In genomic region chr4:3699261-3699660, GRCh38 we compare ENCODE assay signal across 25 cellular contexts.
A peak's percentile ranks its signal among the peaks of the same experiment; 100 is the strongest.
DNase-seq lines count a peak whose midpoint lies in the region; ATAC-seq, FAIRE-seq and TF ChIP-seq lines count a peak whose summit lies in the region.
"Had no signal": no experiment of that assay in that cellular context is flagged by ENCODE, and none has a peak within 500 bp of the region (broad histone marks: within the 10 kb centered on the region; RNA-seq: fewer than 3 reads in every experiment).

No MANE protein-coding gene starts in this region.

- H2AK5ac ChIP-seq in H1 (ENCODE audit: low read depth, low read length), result no peak overlapping the region

- no peak overlapping the region for H2BK20ac ChIP-seq in H1 (ENCODE audit: low read length)

- H3K36me3 ChIP-seq in H1 (ENCODE audit: control insufficient read depth in 2 of 4, insufficient read depth in 4 of 4, low read length in 3 of 4) (no peaks in the 10 kb centered on the region), mucosa of descending colon (ENCODE audit: low read depth) (no peaks in the 10 kb centered on the region), aorta (ENCODE audit: control insufficient read depth in 1 of 2, insufficient read depth in 2 of 2, low read length in 1 of 2) (no peaks in the 10 kb centered on the region)

- no peak overlapping the region for H3K14ac ChIP-seq in H1 (ENCODE audit: insufficient read length)

- no peaks in the 10 kb centered on the region for H4K20me1 ChIP-seq in H1 (replicated peaks in 1 of 2; ENCODE audit: control insufficient read depth in 1 of 2, insufficient read depth in 2 of 2, low read length in 2 of 2)

- no peak for FAIRE-seq in H1 (lab: Jason Lieb, UNC)
- FAIRE-seq in urothelium cell line (lab: Jason Lieb, UNC), result no peak
- FAIRE-seq: GM12878, GM19239, H54, HTR-8/SVneo had no signal

- no peak for TF ChIP-seq RAD21 in H1 (IDR thresholded peaks at IDR 0.05 in 1 of 2, conservative IDR thresholded peaks at IDR 0.05 in 1 of 2; ENCODE audit: low read depth in 2 of 2, low read length in 2 of 2)

- H3K9me3 ChIP-seq in right cardiac atrium (ENCODE audit: control insufficient read depth, low read length) (peaks cover 2% of the 10 kb centered on the region), H1 (ENCODE audit: insufficient read depth in 2 of 2, low read depth in 1 of 2, low read length in 1 of 2) (peaks cover 0 to 3% of the 10 kb centered on the region in 2 experiments; a peak in 1 of 4 replicates), mucosa of descending colon (no peaks in the 10 kb centered on the region), aorta (ENCODE audit: control insufficient read depth, low read length) (peaks cover 10% of the 10 kb centered on the region)

- peak overlapping the region; percentile 39; the same call in 1 of the 2 replicates for H4K8ac ChIP-seq in H1 (ENCODE audit: extremely low read depth, insufficient read depth, low read length)

- no peak for TF ChIP-seq POLR2A in H1 (IDR thresholded peaks at IDR 0.05; ENCODE audit: control extremely low read depth in 1 of 2, low read depth in 2 of 2, low read length in 2 of 2)

- no peak overlapping the region for H2BK120ac ChIP-seq in H1 (replicated peaks; ENCODE audit: low read depth, low read length)

- no peaks in the 10 kb centered on the region for H3K23me2 ChIP-seq in H1 (ENCODE audit: low read depth, low read length)

- WGBS in right cardiac atrium, result 59% methylated on average over 6 of the region's 6 CpGs
- WGBS in H1 (ENCODE audit: extremely low coverage in 1 of 2, insufficient coverage in 1 of 2, insufficient read length in 1 of 2, insufficient replicate concordance in 2 of 2, low coverage in 1 of 2, low lambda C conversion rate in 2 of 2, missing lambda C conversion rate in 1 of 2), 2 experiments, result 87% methylated on average over 6 of the region's 6 CpGs; no CpG with 5 or more reads in 1 of the 2 experiments
- 80% methylated on average over 6 of the region's 6 CpGs for WGBS in aorta, 2 donors

- H3K4me3 ChIP-seq in right cardiac atrium (ENCODE audit: low read length) (no peak overlapping the region), H1 (ENCODE audit: extremely low read depth in 1 of 4, insufficient read depth in 2 of 4, low read depth in 3 of 4, low read length in 4 of 4) (no peak overlapping the region), mucosa of descending colon (no peak overlapping the region), aorta (ENCODE audit: low read length in 2 of 2) (no peak overlapping the region)
- H3K4me3 ChIP-seq: GM12878, GM23248 had no signal

- no peak overlapping the region for H4K5ac ChIP-seq in H1 (ENCODE audit: insufficient read length, low read depth, low read length)

- no peak overlapping the region for H3K23ac ChIP-seq in H1 (ENCODE audit: insufficient read length)

- H3K4me2 ChIP-seq in H1 (ENCODE audit: insufficient read depth in 1 of 2, low read depth in 2 of 2, low read length in 2 of 2), result no peak overlapping the region

- CTCF ChIA-PET in H1 (lab: Charles Lee; ENCODE audit: partially characterized antibody), result no interaction called here

- intact Hi-C loops in right cardiac atrium (cut with DNase I), result no loop called here
- intact Hi-C loops in cardiac septum (cut with DNase I), result no loop called here
- intact Hi-C loops in mucosa of descending colon (cut with DNase I, micrococcal nuclease), result no loop called here
- intact Hi-C loops in aorta (cut with DNase I), result no loop called here

- no peak overlapping the region for H2BK5ac ChIP-seq in H1 (ENCODE audit: low read depth, low read length)

- TF ChIP-seq CTCF in H1 (IDR thresholded peaks at IDR 0.05; ENCODE audit: control extremely low read depth in 1 of 3, insufficient read depth in 1 of 3, low read depth in 1 of 3, low read length in 3 of 3), result no peak
- no peak for TF ChIP-seq CTCF in mucosa of descending colon (IDR thresholded peaks at IDR 0.05)

- H3K4ac ChIP-seq in H1 (replicated peaks; ENCODE audit: insufficient read length, low read depth, low read length), result no peak overlapping the region

- ATAC-seq in right cardiac atrium, result no peak
- ATAC-seq in mucosa of descending colon, result no peak
- no peak for ATAC-seq in aorta (ENCODE audit: low FRiP score)
- ATAC-seq in GM19467 (IDR thresholded peaks at IDR 0.05; ENCODE audit: unreplicated experiment), result no peak
- ATAC-seq: GM12878, HCT116 had no signal

- H3K79me2 ChIP-seq in H1 (ENCODE audit: control insufficient read depth in 1 of 2, insufficient read depth in 2 of 2, low read length in 2 of 2), result no peaks in the 10 kb centered on the region

- H2AFZ ChIP-seq in H1 (ENCODE audit: low read length), result no peak overlapping the region
- H2AFZ ChIP-seq: GM23248 had no signal

- POLR2A ChIA-PET in H1 (lab: Charles Lee; ENCODE audit: partially characterized antibody), result no interaction called here

- 0 out of 2 replicates have a peak overlapping the region, but pooled peaks have one; percentile 27 for H2BK12ac ChIP-seq in H1 (ENCODE audit: low read depth, low read length)

- H4K91ac ChIP-seq in H1 (replicated peaks; ENCODE audit: insufficient read length, low read length), result no peak overlapping the region

- H3K9ac ChIP-seq in H1 (replicated peaks in 1 of 4; ENCODE audit: extremely low read depth in 1 of 4, low read depth in 3 of 4, low read length in 3 of 4), result no peak overlapping the region
- H3K9ac ChIP-seq: GM23248 had no signal

- H3K27ac ChIP-seq in right cardiac atrium (ENCODE audit: low read length) (no peak overlapping the region), H1 (ENCODE audit: low read depth, low read length) (no peak overlapping the region), aorta (ENCODE audit: low read depth in 1 of 2, low read length in 2 of 2) (no peak overlapping the region)
- H3K27ac ChIP-seq: GM23248, HL-60 had no signal

- no peak overlapping the region for H2BK15ac ChIP-seq in H1 (ENCODE audit: low read length)

- peak in 2 of 3 donors; percentile 10 to 31 for DNase-seq in right cardiac atrium
- no peak for DNase-seq in cardiac septum (ENCODE audit: low spot score)
- DNase-seq in H1 (ENCODE audit: low read depth in 1 of 2, low spot score in 2 of 2), result no peak
- DNase-seq in mucosa of descending colon, result peak in 2 of 3 donors; percentile 5 to 12
- DNase-seq in aorta, result peak; percentile 12 to 44
- DNase-seq in NCI-H146 (lab: John Stamatoyannopoulos, UW), result no peak
- no peak for DNase-seq in urothelium cell line (ENCODE audit: low spot score)
- DNase-seq: 8988T; C1 segment of cervical spinal cord; CD4-positive, CD25-positive, alpha-beta regulatory T cell; COR-L47; DMS 273 treated with DMSO at 0.1 percent for 48 hours; DMS53; DND-41; EL; GM23248; HFFc6; IMR-90 had no signal

- H3K27me3 ChIP-seq in right cardiac atrium (ENCODE audit: control insufficient read depth, insufficient read depth) (no peaks in the 10 kb centered on the region), H1 (replicated peaks in 1 of 4; ENCODE audit: control insufficient read depth in 3 of 4, extremely low read depth in 1 of 4, insufficient read depth in 3 of 4, low read length in 3 of 4) (no peaks in the 10 kb centered on the region), aorta (ENCODE audit: control insufficient read depth in 1 of 2, insufficient read depth in 2 of 2, low read length in 1 of 2) (no peaks in the 10 kb centered on the region)

- H3K18ac ChIP-seq in H1 (ENCODE audit: extremely low read depth, low read length), result no peak overlapping the region

- no peak for TF ChIP-seq EP300 in H1 (IDR thresholded peaks at IDR 0.05; ENCODE audit: borderline replicate concordance in 1 of 2, low read depth in 2 of 2, low read length in 2 of 2)

- H3K79me1 ChIP-seq in H1 (ENCODE audit: low read depth, low read length), result no peaks in the 10 kb centered on the region

- no peaks in the 10 kb centered on the region for H3K4me1 ChIP-seq in right cardiac atrium (ENCODE audit: control insufficient read depth, insufficient read depth, low read length)
- H3K4me1 ChIP-seq in H1 (replicated peaks in 1 of 4; ENCODE audit: control insufficient read depth in 3 of 4, insufficient read depth in 4 of 4, low read length in 3 of 4), result peaks cover 0 to 16% (median 7%) of the 10 kb centered on the region in 4 experiments; a peak in 6 of 7 replicates
- H3K4me1 ChIP-seq in mucosa of descending colon (ENCODE audit: low read depth), result no peaks in the 10 kb centered on the region
- no peaks in the 10 kb centered on the region for H3K4me1 ChIP-seq in aorta (ENCODE audit: control insufficient read depth in 1 of 2, insufficient read depth in 2 of 2, low read length in 2 of 2)

- H3K56ac ChIP-seq in H1 (replicated peaks; ENCODE audit: insufficient read length, low read depth, low read length), result no peak overlapping the region

TF ChIP-seq in H1, 55 proteins besides CTCF, POLR2A, EP300 and RAD21:
- TF ChIP-seq E2F6 (IDR thresholded peaks at IDR 0.05) (no peak), KDM1A (IDR thresholded peaks at IDR 0.05; ENCODE audit: borderline replicate concordance, low read length) (no peak), KDM5A (IDR thresholded peaks at IDR 0.05; ENCODE audit: low read length) (no peak), TEAD4 (IDR thresholded peaks at IDR 0.05; ENCODE audit: low read depth, low read length) (no peak)

Comparison
In these comparisons a context has a peak if more than half of its experiments do, and no peak if none do; other contexts are left out.
1. DNase-seq: peak in right cardiac atrium (2 of 3), mucosa of descending colon (2 of 3) and aorta (2 of 2); none in cardiac septum (single experiment), H1 (0 of 2), NCI-H146 (single experiment) and urothelium cell line (single experiment).